8 cellular contexts compared by ENCODE assay signal in the genomic region with DNA sequence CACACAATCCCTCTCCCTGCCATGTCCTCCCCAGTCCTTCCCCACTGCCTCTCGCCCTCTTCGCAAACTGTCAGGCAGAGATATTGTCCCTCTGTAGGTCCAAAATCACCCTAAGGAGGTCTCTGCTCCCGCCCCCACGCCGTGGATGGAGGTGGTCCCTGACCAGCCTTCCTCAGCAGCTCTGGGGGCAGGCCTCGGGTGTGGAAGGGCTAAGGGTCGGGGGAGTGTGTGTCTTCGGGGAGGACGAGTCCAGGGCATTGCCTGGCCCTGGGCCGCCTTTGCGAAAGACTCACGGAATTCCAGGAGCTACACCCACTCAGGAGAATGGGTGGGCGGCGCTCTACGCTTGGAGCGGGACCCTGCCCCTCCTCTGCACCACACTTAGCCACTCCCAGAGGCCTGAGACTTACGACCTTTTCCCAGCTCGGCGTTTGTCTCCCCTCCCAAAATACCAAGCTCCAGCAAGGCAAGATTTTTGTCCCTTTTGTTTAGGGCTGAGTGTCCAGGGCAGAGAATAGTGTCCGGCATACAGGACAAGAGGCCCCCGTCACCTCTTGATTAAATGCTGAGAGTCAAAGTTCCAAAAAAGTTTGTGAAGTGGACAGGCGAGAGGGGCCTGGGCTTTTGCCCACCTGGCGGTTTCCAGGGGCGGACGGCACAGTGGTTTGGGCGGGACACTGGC. TPM values are rescaled to one million over a fixed set of nuclear protein-coding genes. Genes with fewer than 3 reads are reported as not detected.
A peak's percentile ranks its signal among the peaks of the same experiment; 100 is the strongest.
DNase-seq lines count a peak whose midpoint lies in the region; ATAC-seq and TF ChIP-seq lines count a peak whose summit lies in the region.

No MANE protein-coding gene starts in this region.

- H3K4me1 Mint-ChIP-seq in activated T-helper 1 cell treated with anti-CD3 and anti-CD28 coated beads, Interleukin-12 subunit alpha, Interleukin-12 subunit beta, Interleukin-2, Interleukin-4 antibody, amounts not matched to agents 30 ng/mL and 10 ng/mL and 1 ng/mL, durations not matched to agents 14 hours and 24 hours and 36 hours (ENCODE audit: low read depth): peaks cover 6% of the 10 kb centered on the region

- BruUV-seq in A673 (replicated peaks; lab: Mats Ljungman, UMichigan): no TSS peak

- H3K27me3 Mint-ChIP-seq in activated T-helper 1 cell treated with anti-CD3 and anti-CD28 coated beads, Interleukin-12 subunit alpha, Interleukin-12 subunit beta, Interleukin-2, Interleukin-4 antibody, amounts not matched to agents 30 ng/mL and 10 ng/mL and 1 ng/mL, durations not matched to agents 14 hours and 24 hours and 36 hours (ENCODE audit: insufficient read depth): peaks cover 40% of the 10 kb centered on the region

- CTCF ChIA-PET in A673 (lab: Charles Lee): no interaction called here

- H3K9me3 ChIP-seq in A673 (ENCODE audit: low read depth, low read length, poor library complexity, severe bottlenecking): no peaks in the 10 kb centered on the region

- no peak for DNase-seq in A673 (ENCODE audit: low spot score)
- no peak for DNase-seq in activated T-helper 1 cell treated with anti-CD3 and anti-CD28 coated beads, Interleukin-12 subunit alpha, Interleukin-12 subunit beta, Interleukin-2, Interleukin-4 antibody, amounts not matched to agents 30 ng/mL and 10 ng/mL and 1 ng/mL, durations not matched to agents 14 hours and 24 hours and 36 hours (ENCODE audit: low spot score)
- DNase-seq in left ventricle myocardium superior: peak; percentile 73
- no peak for DNase-seq in SK-N-DZ (ENCODE audit: low spot score)

- peak overlapping the region; percentile 78 for H3K4me3 ChIP-seq in A673 (ENCODE audit: low read depth, low read length, poor library complexity, severe bottlenecking)
- H3K4me3 ChIP-seq in rectal smooth muscle tissue (ENCODE audit: low read length): peak overlapping the region; percentile 95

- H3K27ac ChIP-seq in A673 (ENCODE audit: low read depth, low read length, poor library complexity, severe bottlenecking) (no peak overlapping the region), rectal smooth muscle tissue (ENCODE audit: low read depth, low read length) (peak overlapping the region; percentile 69)

- H3K27me3 ChIP-seq in A673 (replicated peaks; ENCODE audit: insufficient read depth, low read depth, low read length, poor library complexity) (no peaks in the 10 kb centered on the region), rectal smooth muscle tissue (ENCODE audit: control insufficient read depth, insufficient read depth, low read length) (no peaks in the 10 kb centered on the region)

- H3K9ac ChIP-seq in rectal smooth muscle tissue (ENCODE audit: low read length): peak overlapping the region; percentile 43

- intact Hi-C loops in A673 (cut with micrococcal nuclease; ENCODE audit: unreplicated experiment) (no loop called here), left ventricle myocardium superior (cut with micrococcal nuclease) (no loop called here)
- intact Hi-C loops in activated T-helper 1 cell treated with anti-CD3 and anti-CD28 coated beads, Interleukin-12 subunit alpha, Interleukin-12 subunit beta, Interleukin-2, Interleukin-4 antibody, amounts not matched to agents 30 ng/mL and 10 ng/mL and 1 ng/mL, durations not matched to agents 14 hours and 24 hours and 36 hours (cut with micrococcal nuclease): no loop called here

- no peak overlapping the region for H3K27ac Mint-ChIP-seq in activated T-helper 1 cell treated with anti-CD3 and anti-CD28 coated beads, Interleukin-12 subunit alpha, Interleukin-12 subunit beta, Interleukin-2, Interleukin-4 antibody, amounts not matched to agents 30 ng/mL and 10 ng/mL and 1 ng/mL, durations not matched to agents 14 hours and 24 hours and 36 hours

- POLR2A ChIA-PET in A673 (lab: Charles Lee; ENCODE audit: low non-redundant PET): no interaction called here

- no peak for TF ChIP-seq CTCF in A673 (conservative IDR thresholded peaks at IDR 0.05; ENCODE audit: low read depth, low read length)

- peaks cover 2% of the 10 kb centered on the region for H3K36me3 Mint-ChIP-seq in activated T-helper 1 cell treated with anti-CD3 and anti-CD28 coated beads, Interleukin-12 subunit alpha, Interleukin-12 subunit beta, Interleukin-2, Interleukin-4 antibody, amounts not matched to agents 30 ng/mL and 10 ng/mL and 1 ng/mL, durations not matched to agents 14 hours and 24 hours and 36 hours (ENCODE audit: low read depth)

- H3K4me1 ChIP-seq in A673 (ENCODE audit: insufficient read depth, low read length, poor library complexity, severe bottlenecking) (peaks cover 3% of the 10 kb centered on the region), rectal smooth muscle tissue (ENCODE audit: control insufficient read depth, insufficient read depth, low read length) (no peaks in the 10 kb centered on the region)

- no peaks in the 10 kb centered on the region for H3K9me3 Mint-ChIP-seq in activated T-helper 1 cell treated with anti-CD3 and anti-CD28 coated beads, Interleukin-12 subunit alpha, Interleukin-12 subunit beta, Interleukin-2, Interleukin-4 antibody, amounts not matched to agents 30 ng/mL and 10 ng/mL and 1 ng/mL, durations not matched to agents 14 hours and 24 hours and 36 hours

- peak; percentile 22 for ATAC-seq in HG03439 (IDR thresholded peaks at IDR 0.05; ENCODE audit: unreplicated experiment)
- ATAC-seq in left ventricle myocardium superior: peak; percentile 80
- ATAC-seq in GM21526 (IDR thresholded peaks at IDR 0.05; ENCODE audit: low FRiP score, unreplicated experiment): no peak
- no peak for ATAC-seq in HG03378 (IDR thresholded peaks at IDR 0.05; ENCODE audit: unreplicated experiment)

- H3K4me3 Mint-ChIP-seq in activated T-helper 1 cell treated with anti-CD3 and anti-CD28 coated beads, Interleukin-12 subunit alpha, Interleukin-12 subunit beta, Interleukin-2, Interleukin-4 antibody, amounts not matched to agents 30 ng/mL and 10 ng/mL and 1 ng/mL, durations not matched to agents 14 hours and 24 hours and 36 hours: peak overlapping the region; percentile 62

- H3K36me3 ChIP-seq in A673 (ENCODE audit: insufficient read depth, low read length, poor library complexity, severe bottlenecking) (no peaks in the 10 kb centered on the region), rectal smooth muscle tissue (ENCODE audit: control insufficient read depth, insufficient read depth, low read length) (no peaks in the 10 kb centered on the region)

RNA-seq across cellular contexts. Expression of gene PYGL, which starts 0.9 kb away (rescaled TPM):
- 14.2 and 18.6 TPM in 2 replicates for total RNA-seq in A673 (2021)
- 0.13 and 0.17 TPM in 2 replicates for total RNA-seq in activated T-helper 1 cell treated with anti-CD3 and anti-CD28 coated beads, Interleukin-12 subunit alpha, Interleukin-12 subunit beta, Interleukin-2, Interleukin-4 antibody, amounts not matched to agents 30 ng/mL and 10 ng/mL and 1 ng/mL, durations not matched to agents 14 hours and 24 hours and 36 hours
- 6.6 TPM for total RNA-seq in left ventricle myocardium superior
- polyA plus RNA-seq in SK-N-DZ (2014; cell fraction: cytosol; rRNA removed): 4.1 and 8.1 TPM in 2 replicates
- 2.0 and 4.4 TPM in 2 replicates for polyA plus RNA-seq in SK-N-DZ (2014; cell fraction: nucleus; rRNA removed)

Comparison
In these comparisons a context has a peak if more than half of its experiments do, and no peak if none do; other contexts are left out.
1. ATAC-seq: peak in HG03439 (single experiment) and left ventricle myocardium superior (single experiment); none in GM21526 (single experiment) and HG03378 (single experiment).